In genomic region chr6:168088161-168089106, GRCh38 we compare ENCODE assay signal across 10 cellular contexts. TPM values are rescaled to one million over a fixed set of nuclear protein-coding genes. Genes with fewer than 3 reads are reported as not detected.
DNase-seq lines count a peak whose midpoint lies in the region; ATAC-seq and TF ChIP-seq lines count a peak whose summit lies in the region.
"Had no signal": no experiment of that assay in that cellular context is flagged by ENCODE, and none has a peak within 500 bp of the region (broad histone marks: within the 10 kb centered on the region; RNA-seq: fewer than 3 reads in every experiment).

No MANE protein-coding gene starts in this region.

- H3K9me3 Mint-ChIP-seq in neural crest cell (no peaks in the 10 kb centered on the region), immature natural killer cell (no peaks in the 10 kb centered on the region)

- TF ChIP-seq CTCF in neural crest cell (conservative IDR thresholded peaks at IDR 0.05): no peak
- no peak for TF ChIP-seq CTCF in GM10248 (IDR thresholded peaks at IDR 0.05; ENCODE audit: control extremely low read depth, extremely low read depth, low read depth, missing control alignments)

- H3K27me3 Mint-ChIP-seq in neural crest cell (ENCODE audit: low read depth) (no peaks in the 10 kb centered on the region), immature natural killer cell (ENCODE audit: low read depth in 3 of 3) (peaks cover 0 to 6% (median 0%) of the 10 kb centered on the region in 3 donors)

- H3K36me3 Mint-ChIP-seq in neural crest cell (ENCODE audit: low read depth) (no peaks in the 10 kb centered on the region), immature natural killer cell (no peaks in the 10 kb centered on the region)
- H3K36me3 Mint-ChIP-seq: CD8-positive, alpha-beta memory T cell had no signal

- CTCF ChIA-PET in GM10248 (lab: Yijun Ruan, JAX): no interaction called here

- no peak for ATAC-seq in HG02678 (IDR thresholded peaks at IDR 0.05; ENCODE audit: unreplicated experiment)

- H3K4me1 Mint-ChIP-seq in neural crest cell (peaks cover 14% of the 10 kb centered on the region), immature natural killer cell (no peaks in the 10 kb centered on the region)
- H3K4me1 Mint-ChIP-seq: CD8-positive, alpha-beta memory T cell had no signal

- POLR2A ChIA-PET in GM10248 (lab: Yijun Ruan, JAX): no interaction called here

- DNase-seq in AG08396 (ENCODE audit: low spot score) (peak; percentile 85), NCI-H2107 treated with DMSO at 0.1 percent for 48 hours (lab: John Stamatoyannopoulos, UW; ENCODE audit: unreplicated experiment) (peak; percentile 69), foreskin melanocyte (peak; percentile 87), neural crest cell (ENCODE audit: low read depth, low spot score) (peak; percentile 36), GM10248 (ENCODE audit: extremely low spot score) (no peak), DMS114 treated with DMSO at 0.1 percent for 48 hours (lab: John Stamatoyannopoulos, UW; ENCODE audit: unreplicated experiment) (no peak), immature natural killer cell (no peak)

- H3K4me3 Mint-ChIP-seq in neural crest cell (no peak overlapping the region), immature natural killer cell (no peak overlapping the region)
- H3K4me3 Mint-ChIP-seq: CD8-positive, alpha-beta memory T cell had no signal

- H3K27ac Mint-ChIP-seq in neural crest cell (ENCODE audit: unreplicated experiment) (peak overlapping the region; percentile 96), immature natural killer cell (no peak overlapping the region)
- H3K27ac Mint-ChIP-seq: CD8-positive, alpha-beta memory T cell had no signal

RNA-seq across cellular contexts. Expression of gene FRMD1, which starts 9.4 kb away (rescaled TPM):
- total RNA-seq in neural crest cell: not detected in 2 replicates
- polyA plus RNA-seq in immature natural killer cell: not detected
- total RNA-seq: CD8-positive, alpha-beta memory T cell; NCI-H460 had no signal
- polyA plus RNA-seq: CD8-positive, alpha-beta memory T cell had no signal

Comparison
In these comparisons a context has a peak if more than half of its experiments do, and no peak if none do; other contexts are left out.
1. DNase-seq: peak in AG08396 (single experiment), NCI-H2107 treated with DMSO at 0.1 percent for 48 hours (single experiment), foreskin melanocyte (single experiment) and neural crest cell (single experiment); none in GM10248 (single experiment), DMS114 treated with DMSO at 0.1 percent for 48 hours (single experiment) and immature natural killer cell (0 of 3).